16 cellular contexts compared by ENCODE assay signal in the genomic region with DNA sequence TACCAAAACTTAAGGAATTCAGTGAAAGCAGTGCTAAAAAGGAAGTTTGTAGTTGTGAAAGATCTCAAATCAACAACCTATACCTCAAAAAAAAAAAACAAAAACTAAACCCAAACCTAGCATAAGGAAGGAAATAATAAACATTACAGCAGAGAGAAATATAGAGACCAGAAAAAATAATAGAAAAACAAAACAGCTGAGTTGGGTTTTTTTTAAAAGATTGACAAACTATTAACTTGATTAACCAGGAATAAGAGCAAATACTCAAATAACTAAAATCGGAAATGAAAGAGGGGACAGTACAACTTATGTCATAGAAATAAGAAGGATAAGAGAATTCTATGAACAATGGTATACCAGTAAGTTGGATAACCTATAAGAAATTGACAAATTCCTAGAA.
"Had no signal": no experiment of that assay in that cellular context is flagged by ENCODE, and none has a peak within 500 bp of the region (broad histone marks: within the 10 kb centered on the region; RNA-seq: fewer than 3 reads in every experiment).

No MANE protein-coding gene starts in this region.

- H3K27ac Mint-ChIP-seq: activated CD4-positive, alpha-beta memory T cell treated with anti-CD3 and anti-CD28 coated beads for 36 hours; T-helper 2 cell treated with Interferon-gamma antibody and Interleukin-4, amounts not matched to agents 5 μg/mL and 100 μg/mL, for 36 hours had no signal

- H3K27me3 ChIP-seq: ascending aorta, gastrocnemius medialis, left lung, stomach, testis had no signal

- H3K9me3 ChIP-seq: ascending aorta, gastrocnemius medialis, left lung, stomach, testis had no signal

- H3K9me3 Mint-ChIP-seq: activated CD4-positive, alpha-beta memory T cell treated with anti-CD3 and anti-CD28 coated beads for 36 hours; T-helper 2 cell treated with Interferon-gamma antibody and Interleukin-4, amounts not matched to agents 5 μg/mL and 100 μg/mL, for 36 hours had no signal

- H3K27me3 Mint-ChIP-seq: activated CD4-positive, alpha-beta memory T cell treated with anti-CD3 and anti-CD28 coated beads for 36 hours had no signal

- H3K4me3 Mint-ChIP-seq: activated CD4-positive, alpha-beta memory T cell treated with anti-CD3 and anti-CD28 coated beads for 36 hours; T-helper 2 cell treated with Interferon-gamma antibody and Interleukin-4, amounts not matched to agents 5 μg/mL and 100 μg/mL, for 36 hours had no signal

- H3K4me3 ChIP-seq: ascending aorta, gastrocnemius medialis, left lung, SK-N-MC, stomach, testis had no signal

- H3K27ac ChIP-seq: ascending aorta, gastrocnemius medialis, left lung, SK-N-MC, stomach, testis had no signal

- ATAC-seq: esophagus mucosa, gastrocnemius medialis, left lung had no signal

- DNase-seq: activated CD4-positive, alpha-beta memory T cell treated with anti-CD3 and anti-CD28 coated beads for 36 hours; cortex of kidney; gastrocnemius medialis; head of caudate nucleus; left lung; occipital lobe; posterior cingulate gyrus; stimulated activated CD4-positive, alpha-beta T cell treated with anti-CD3 and anti-CD28 coated beads, Interleukin-12 subunit alpha, Interleukin-12 subunit beta, amount 100 ng/mL, for 4 hours; stimulated activated CD4-positive, alpha-beta T cell treated with anti-CD3 and anti-CD28 coated beads, Interleukin-1b, Interleukin-23, amount 100 ng/mL, for 48 hours; stimulated activated CD8-positive, alpha-beta memory T cell treated with anti-CD3 and anti-CD28 coated beads, Interleukin-4, amount 100 ng/mL, for 48 hours; stomach; testis had no signal
